Comparison of ENCODE assay signal across 19 cellular contexts in the genomic region with DNA sequence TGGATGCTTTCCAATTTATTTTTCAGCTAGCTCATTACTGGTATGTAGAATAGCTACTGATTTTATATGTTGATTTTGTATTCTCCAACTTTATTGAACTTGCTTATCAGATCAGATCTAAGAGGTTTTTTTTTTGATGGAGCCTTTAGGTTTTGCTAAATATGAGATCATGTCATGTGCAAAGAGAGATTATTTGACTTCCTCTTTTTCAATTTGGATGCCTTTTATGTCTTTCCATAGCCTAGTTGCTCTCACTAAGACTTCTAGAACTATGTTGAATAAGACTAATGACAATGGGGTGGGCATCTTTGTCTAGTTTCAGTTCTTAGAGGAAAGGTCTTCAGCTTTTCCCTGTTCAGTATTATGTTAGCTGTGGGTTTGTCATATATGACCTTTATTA.
"Had no signal": no experiment of that assay in that cellular context is flagged by ENCODE, and none has a peak within 500 bp of the region (broad histone marks: within the 10 kb centered on the region; RNA-seq: fewer than 3 reads in every experiment).

No MANE protein-coding gene starts in this region.

- H3K9me3 ChIP-seq: lower lobe of right lung, prostate gland, sigmoid colon, thoracic aorta, upper lobe of left lung had no signal

- FAIRE-seq: endometrium, frontal cortex, keratinocyte, urothelium cell line had no signal

- H3K4me3 ChIP-seq: lower lobe of right lung, prostate gland, right atrium auricular region, sigmoid colon, thoracic aorta, tibial nerve, upper lobe of left lung had no signal

- H3K27ac ChIP-seq: lower lobe of right lung, prostate gland, right atrium auricular region, sigmoid colon, thoracic aorta, tibial nerve, upper lobe of left lung had no signal

- H3K4me1 ChIP-seq: lower lobe of right lung, prostate gland, right atrium auricular region, sigmoid colon, tibial nerve, upper lobe of left lung had no signal

- H3K27me3 ChIP-seq: right atrium auricular region, sigmoid colon, tibial nerve, upper lobe of left lung had no signal

- H3K36me3 ChIP-seq: lower lobe of right lung, prostate gland, right atrium auricular region, sigmoid colon, thoracic aorta, tibial nerve, upper lobe of left lung had no signal

- ATAC-seq: effector memory CD8-positive, alpha-beta T cell; left ventricle myocardium superior; lower lobe of right lung; naive thymus-derived CD8-positive, alpha-beta T cell; stimulated activated memory B cell treated with anti-CD40 and anti-IgM and Interleukin-4, amounts not matched to agents 10 μg/mL and 1 μg/mL and 100 μg/mL, for 72 hours had no signal

- DNase-seq: cortex of kidney; effector memory CD8-positive, alpha-beta T cell; left ventricle myocardium superior; lower lobe of right lung; naive thymus-derived CD8-positive, alpha-beta T cell; nephron progenitor cell; nucleus accumbens; sigmoid colon; stimulated activated CD4-positive, alpha-beta T cell treated with anti-CD3 and anti-CD28 coated beads, Interleukin-4, amount 100 ng/mL, for 4 hours; upper lobe of left lung had no signal
